Comparison of ENCODE assay signal across 2 cellular contexts in the genomic region with DNA sequence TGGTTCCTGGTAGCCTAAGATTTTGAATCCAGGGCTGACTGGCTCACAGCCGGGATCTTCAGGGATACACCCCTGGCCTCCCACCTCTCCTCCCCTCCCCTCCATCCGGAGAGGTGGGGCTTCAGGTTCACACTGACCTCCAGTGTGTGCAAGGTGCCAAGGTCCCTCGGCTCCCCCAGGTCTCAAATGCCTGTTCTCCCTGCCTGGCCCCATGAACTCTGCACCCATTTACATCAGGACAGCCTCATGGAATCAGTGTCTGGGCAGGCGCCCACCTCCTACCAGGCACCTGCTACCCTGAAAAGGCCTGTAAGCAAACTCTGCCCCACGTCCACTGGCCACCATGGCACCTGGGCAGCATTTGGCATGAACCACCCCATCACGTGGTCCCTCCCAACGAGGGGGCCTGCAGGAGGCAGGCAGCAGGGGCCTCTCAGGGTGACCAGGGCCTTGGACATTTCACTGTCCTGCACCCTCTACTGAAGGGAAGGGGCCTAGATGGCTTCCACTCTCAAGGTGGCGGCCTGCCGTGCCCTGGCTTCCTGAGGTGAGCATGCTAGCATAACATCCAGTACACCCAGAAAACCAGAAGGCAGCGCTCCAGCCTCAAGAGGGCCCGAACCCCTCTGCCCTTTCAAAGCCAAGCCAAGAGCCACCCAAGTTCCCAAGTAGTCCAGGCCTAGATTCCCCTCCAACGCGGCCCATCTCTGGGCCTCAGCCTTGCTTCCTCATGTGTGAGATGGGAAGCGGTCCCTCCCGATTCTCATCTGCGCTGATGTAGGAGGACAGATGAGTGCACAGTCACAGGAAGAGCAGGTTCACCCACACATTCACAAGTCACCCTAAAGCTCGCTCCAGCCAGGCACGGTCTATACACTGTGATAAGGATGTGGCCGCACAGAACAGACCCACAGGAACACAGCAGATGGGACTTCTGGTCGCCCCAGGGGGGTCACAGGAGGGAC.
TF ChIP-seq lines count a peak whose summit lies in the region.

No MANE protein-coding gene starts in this region.

TF ChIP-seq in SK-N-SH, 30 proteins besides CTCF, POLR2A, EP300 and RAD21 (continued from another document):
- TF ChIP-seq MXI1 (IDR thresholded peaks at IDR 0.05; ENCODE audit: low read depth, low read length) (no peak), RXRA (IDR thresholded peaks at IDR 0.05; ENCODE audit: borderline replicate concordance, low read depth) (no peak), NRF1 (IDR thresholded peaks at IDR 0.05; ENCODE audit: low read depth, low read length) (no peak), YY1 (IDR thresholded peaks at IDR 0.05; ENCODE audit: low read depth) (no peak)

TF ChIP-seq in SK-N-SH treated with all-trans-retinoic acid at 6 μM for 48 hours, 23 proteins besides CTCF, POLR2A, EP300 and RAD21 (continued from another document):
- TF ChIP-seq, protein P1, sequence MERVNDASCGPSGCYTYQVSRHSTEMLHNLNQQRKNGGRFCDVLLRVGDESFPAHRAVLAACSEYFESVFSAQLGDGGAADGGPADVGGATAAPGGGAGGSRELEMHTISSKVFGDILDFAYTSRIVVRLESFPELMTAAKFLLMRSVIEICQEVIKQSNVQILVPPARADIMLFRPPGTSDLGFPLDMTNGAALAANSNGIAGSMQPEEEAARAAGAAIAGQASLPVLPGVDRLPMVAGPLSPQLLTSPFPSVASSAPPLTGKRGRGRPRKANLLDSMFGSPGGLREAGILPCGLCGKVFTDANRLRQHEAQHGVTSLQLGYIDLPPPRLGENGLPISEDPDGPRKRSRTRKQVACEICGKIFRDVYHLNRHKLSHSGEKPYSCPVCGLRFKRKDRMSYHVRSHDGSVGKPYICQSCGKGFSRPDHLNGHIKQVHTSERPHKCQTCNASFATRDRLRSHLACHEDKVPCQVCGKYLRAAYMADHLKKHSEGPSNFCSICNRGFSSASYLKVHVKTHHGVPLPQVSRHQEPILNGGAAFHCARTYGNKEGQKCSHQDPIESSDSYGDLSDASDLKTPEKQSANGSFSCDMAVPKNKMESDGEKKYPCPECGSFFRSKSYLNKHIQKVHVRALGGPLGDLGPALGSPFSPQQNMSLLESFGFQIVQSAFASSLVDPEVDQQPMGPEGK (CRISPR knock-in tag; IDR thresholded peaks at IDR 0.05; ENCODE audit: borderline replicate concordance) = no peak
- TF ChIP-seq ISL1 (CRISPR knock-in tag; IDR thresholded peaks at IDR 0.05) = no peak
- no peak for TF ChIP-seq BACH2 (CRISPR knock-in tag; IDR thresholded peaks at IDR 0.05; ENCODE audit: borderline replicate concordance)
